Comparison of ENCODE assay signal across 32 cellular contexts in genomic region chr2:224354631-224355211, GRCh38. TPM values are rescaled to one million over a fixed set of nuclear protein-coding genes. Genes with fewer than 3 reads are reported as not detected.
"Had no signal": no experiment of that assay in that cellular context is flagged by ENCODE, and none has a peak within 500 bp of the region (broad histone marks: within the 10 kb centered on the region; RNA-seq: fewer than 3 reads in every experiment).

No MANE protein-coding gene starts in this region.

- H3K27ac ChIP-seq: ascending aorta, body of pancreas, KMS-11, SK-N-MC had no signal

- H3K27me3 Mint-ChIP-seq: activated naive CD4-positive, alpha-beta T cell treated with anti-CD3 and anti-CD28 coated beads, Interleukin-2, amount 50 U/mL, for 24 hours had no signal

- H3K27me3 ChIP-seq: ascending aorta, body of pancreas, MG63 had no signal

- H3K9me3 ChIP-seq: ascending aorta, body of pancreas, MG63 had no signal

- H3K4me1 Mint-ChIP-seq: activated B cell treated with CpG ODN at 0.5 μM for 24 hours; activated CD4-positive, alpha-beta T cell treated with anti-CD3 and anti-CD28 coated beads, Interleukin-2, amount 10 ng/mL, durations not matched to agents 24 days and 14 days; activated CD8-positive, alpha-beta memory T cell treated with anti-CD3 and anti-CD28 coated beads, Interleukin-2, amount 10 ng/mL, durations not matched to agents 7 days and 5 days; activated naive CD4-positive, alpha-beta T cell treated with anti-CD3 and anti-CD28 coated beads, Interleukin-2, amount 50 U/mL, for 24 hours; T-cell had no signal

- H3K4me1 ChIP-seq: ascending aorta had no signal

- H3K4me3 Mint-ChIP-seq: activated B cell treated with CpG ODN at 0.5 μM for 24 hours; activated CD4-positive, alpha-beta T cell treated with anti-CD3 and anti-CD28 coated beads, Interleukin-2, amount 10 ng/mL, durations not matched to agents 24 days and 14 days; activated CD8-positive, alpha-beta memory T cell treated with anti-CD3 and anti-CD28 coated beads, Interleukin-2, amount 10 ng/mL, durations not matched to agents 7 days and 5 days; activated naive CD4-positive, alpha-beta T cell treated with anti-CD3 and anti-CD28 coated beads, Interleukin-2, amount 50 U/mL, for 24 hours; activated T-cell treated with anti-CD3 and anti-CD28 coated beads, Interleukin-2, amount 50 U/mL, for 24 hours; activated T-helper 1 cell treated with anti-CD3 and anti-CD28 coated beads, Interleukin-12 subunit alpha, Interleukin-12 subunit beta, Interleukin-2, Interleukin-4 antibody, amounts not matched to agents 30 ng/mL and 10 ng/mL and 1 ng/mL, durations not matched to agents 14 hours and 24 hours and 36 hours; T-cell had no signal

- H3K4me3 ChIP-seq: ascending aorta, body of pancreas, MG63, SK-N-MC had no signal

- H3K9me3 Mint-ChIP-seq: activated B cell treated with CpG ODN at 0.5 μM for 24 hours; activated CD4-positive, alpha-beta T cell treated with anti-CD3 and anti-CD28 coated beads, Interleukin-2, amount 10 ng/mL, durations not matched to agents 24 days and 14 days; activated naive CD4-positive, alpha-beta T cell treated with anti-CD3 and anti-CD28 coated beads, Interleukin-2, amount 50 U/mL, for 24 hours; activated T-cell treated with anti-CD3 and anti-CD28 coated beads, Interleukin-2, amount 50 U/mL, for 24 hours; activated T-helper 1 cell treated with anti-CD3 and anti-CD28 coated beads, Interleukin-12 subunit alpha, Interleukin-12 subunit beta, Interleukin-2, Interleukin-4 antibody, amounts not matched to agents 30 ng/mL and 10 ng/mL and 1 ng/mL, durations not matched to agents 14 hours and 24 hours and 36 hours; T-cell had no signal

- ATAC-seq: activated CD8-positive, alpha-beta memory T cell treated with anti-CD3 and anti-CD28 coated beads, Interleukin-2, amount 10 ng/mL, durations not matched to agents 7 days and 5 days; body of pancreas; Panc1; Right ventricle myocardium inferior; T-cell had no signal

- H3K36me3 Mint-ChIP-seq: activated CD8-positive, alpha-beta memory T cell treated with anti-CD3 and anti-CD28 coated beads, Interleukin-2, amount 10 ng/mL, durations not matched to agents 7 days and 5 days; activated naive CD4-positive, alpha-beta T cell treated with anti-CD3 and anti-CD28 coated beads, Interleukin-2, amount 50 U/mL, for 24 hours; T-cell had no signal

- H3K27ac Mint-ChIP-seq: activated B cell treated with CpG ODN at 0.5 μM for 24 hours; activated CD4-positive, alpha-beta T cell treated with anti-CD3 and anti-CD28 coated beads, Interleukin-2, amount 10 ng/mL, durations not matched to agents 24 days and 14 days; activated CD8-positive, alpha-beta memory T cell treated with anti-CD3 and anti-CD28 coated beads, Interleukin-2, amount 10 ng/mL, durations not matched to agents 7 days and 5 days; activated naive CD4-positive, alpha-beta T cell treated with anti-CD3 and anti-CD28 coated beads, Interleukin-2, amount 50 U/mL, for 24 hours; activated T-cell treated with anti-CD3 and anti-CD28 coated beads, Interleukin-2, amount 50 U/mL, for 24 hours; activated T-helper 1 cell treated with anti-CD3 and anti-CD28 coated beads, Interleukin-12 subunit alpha, Interleukin-12 subunit beta, Interleukin-2, Interleukin-4 antibody, amounts not matched to agents 30 ng/mL and 10 ng/mL and 1 ng/mL, durations not matched to agents 14 hours and 24 hours and 36 hours; T-cell had no signal

- H3K4me2 ChIP-seq: KMS-11 had no signal

- H3K9ac ChIP-seq: KMS-11 had no signal

- DNase-seq: activated B cell treated with CpG ODN at 0.5 μM for 24 hours; activated CD4-positive, alpha-beta T cell treated with anti-CD3 and anti-CD28 coated beads for 1 hour; activated CD4-positive, alpha-beta T cell treated with anti-CD3 and anti-CD28 coated beads, Interleukin-2, amount 10 ng/mL, durations not matched to agents 24 days and 14 days; activated CD4-positive, alpha-beta T cell treated with anti-CD3 and anti-CD28 coated beads, Interleukin-2, amount 50 U/mL, for 48 hours; activated CD8-positive, alpha-beta memory T cell treated with anti-CD3 and anti-CD28 coated beads, Interleukin-2, amount 10 ng/mL, durations not matched to agents 7 days and 5 days; activated effector memory CD4-positive, alpha-beta T cell treated with Interleukin-2 at 50 U/mL for 16 hours; activated naive CD4-positive, alpha-beta T cell; activated T-cell treated with anti-CD3 and anti-CD28 coated beads, Interleukin-2, amount 50 U/mL, for 24 hours; amniotic stem cell; body of pancreas; MG63; NCI-H1105; NCI-H1436; NCI-H1694 treated with DMSO at 0.1 percent for 48 hours; NCI-H2029 treated with DMSO at 0.1 percent for 48 hours; NCI-H345; NCI-H510A; NCI-H526 treated with DMSO at 0.1 percent for 48 hours; NK-92 treated with Interleukin-12 subunit alpha and Interleukin-12 subunit beta, amount 100 ng/mL, for 24 hours; OCI-M1; RPMI8226; T-cell; T-helper 2 cell; T1000 had no signal

- H3K36me3 ChIP-seq: ascending aorta, MG63 had no signal

RNA-seq across cellular contexts. Expression of gene FAM124B, which starts 47.2 kb away (rescaled TPM):
- total RNA-seq: activated B cell treated with CpG ODN at 0.5 μM for 24 hours, bronchial epithelial cell had no signal
